ENCODE assay signal across 9 cellular contexts in the genomic region with DNA sequence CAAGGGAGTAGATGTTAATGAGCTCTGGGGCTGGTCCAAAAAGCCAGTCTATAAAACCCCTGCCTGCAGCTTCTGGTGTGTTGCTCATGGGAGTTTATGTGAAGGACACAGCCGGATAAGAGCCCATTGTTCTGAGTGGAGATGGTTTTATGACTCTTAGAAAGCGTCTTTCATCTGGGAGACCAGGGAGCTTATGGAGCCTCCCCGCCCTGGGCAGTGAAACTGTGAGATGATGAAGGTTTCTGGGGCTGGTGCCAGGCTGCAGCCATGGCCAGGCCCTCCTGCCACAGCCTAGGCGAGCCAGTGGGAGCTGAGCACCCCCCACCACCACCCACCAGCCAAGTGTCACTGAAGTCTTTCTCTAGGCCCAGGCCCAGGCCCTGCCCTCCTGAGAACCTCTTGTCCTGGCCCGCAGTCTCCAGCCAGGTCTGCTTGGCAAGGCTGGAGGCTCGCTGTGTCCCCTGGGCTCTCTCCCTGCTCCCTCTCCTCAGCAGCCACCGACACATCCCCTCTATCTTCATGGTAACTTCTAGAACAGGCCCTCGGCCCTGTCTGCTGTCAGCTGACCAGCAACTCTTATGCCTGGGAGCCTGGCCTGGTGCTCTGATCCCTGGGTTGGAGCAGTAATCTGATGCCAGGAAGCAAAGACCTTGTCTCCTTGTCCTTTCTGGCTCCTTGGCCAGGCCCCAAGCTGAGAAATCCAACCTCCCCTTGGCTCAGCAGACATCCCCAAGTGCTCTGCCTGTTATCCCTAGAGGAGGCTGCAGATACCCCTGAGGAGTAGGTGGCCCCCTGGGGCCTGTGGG. TPM values are rescaled to one million over a fixed set of nuclear protein-coding genes. Genes with fewer than 3 reads are reported as not detected.
A peak's percentile ranks its signal among the peaks of the same experiment; 100 is the strongest.
DNase-seq lines count a peak whose midpoint lies in the region; ATAC-seq and TF ChIP-seq lines count a peak whose summit lies in the region.
"Had no signal": no experiment of that assay in that cellular context is flagged by ENCODE, and none has a peak within 500 bp of the region (broad histone marks: within the 10 kb centered on the region; RNA-seq: fewer than 3 reads in every experiment).

No MANE protein-coding gene starts in this region.

- peaks cover 3% of the 10 kb centered on the region for H3K9me3 Mint-ChIP-seq in glutamatergic neuron (ENCODE audit: unreplicated experiment)
- H3K9me3 Mint-ChIP-seq: activated T-helper 2 cell treated with anti-CD3 and anti-CD28 coated beads, Interferon-gamma antibody, Interleukin-2, Interleukin-4, amounts not matched to agents 10 μg/mL and 5 μg/mL and 100 μg/mL, durations not matched to agents 14 hours and 24 hours and 36 hours had no signal

- no peak for ATAC-seq in lung (ENCODE audit: insufficient read depth, low FRiP score)
- no peak for ATAC-seq in stimulated activated naive CD8-positive, alpha-beta T cell treated with anti-CD3 and anti-CD28 coated beads, Interleukin-15, Interleukin-2, amounts not matched to agents 100 U/mL and 50 U/mL, for 24 hours
- no peak for ATAC-seq in HG03159 (IDR thresholded peaks at IDR 0.05; ENCODE audit: unreplicated experiment)

- no peak overlapping the region for H3K4me3 ChIP-seq in colonic mucosa
- H3K4me3 ChIP-seq in lung: no peak overlapping the region
- no peak overlapping the region for H3K4me3 ChIP-seq in suprapubic skin

- H3K4me1 ChIP-seq in colonic mucosa (peaks cover 18% of the 10 kb centered on the region), lung (ENCODE audit: control insufficient read depth in 2 of 2, insufficient read depth in 2 of 2, low read length in 2 of 2) (peaks cover 0 to 2% of the 10 kb centered on the region in 2 donors), suprapubic skin (peaks cover 47% of the 10 kb centered on the region)

- no peak overlapping the region for H3K27ac Mint-ChIP-seq in glutamatergic neuron (ENCODE audit: unreplicated experiment)
- H3K27ac Mint-ChIP-seq: activated T-helper 2 cell treated with anti-CD3 and anti-CD28 coated beads, Interferon-gamma antibody, Interleukin-2, Interleukin-4, amounts not matched to agents 10 μg/mL and 5 μg/mL and 100 μg/mL, durations not matched to agents 14 hours and 24 hours and 36 hours had no signal

- H3K4me1 Mint-ChIP-seq in glutamatergic neuron (ENCODE audit: low read depth, unreplicated experiment): peaks cover 4% of the 10 kb centered on the region

- no peak overlapping the region for H3K4me3 Mint-ChIP-seq in glutamatergic neuron (ENCODE audit: unreplicated experiment)

- 61 to 81% methylated on average over 7 to 8 of the region's 8 CpGs for WGBS in lung, 2 donors
- WGBS in suprapubic skin: 48% methylated on average over 6 of the region's 8 CpGs

- H3K9me3 ChIP-seq in colonic mucosa (no peaks in the 10 kb centered on the region), lung (ENCODE audit: control insufficient read depth in 2 of 2, insufficient read depth in 1 of 2, low read length in 1 of 2) (no peaks in the 10 kb centered on the region), suprapubic skin (no peaks in the 10 kb centered on the region)

- no peak for TF ChIP-seq EP300 in suprapubic skin (IDR thresholded peaks at IDR 0.05)

- H3K27ac ChIP-seq in colonic mucosa (peak overlapping the region; percentile 86), lung (ENCODE audit: low read depth in 1 of 2, low read length in 1 of 2) (peak overlapping the region; percentile 37 to 74), suprapubic skin (peak overlapping the region; percentile 71)

- TF ChIP-seq CTCF in colonic mucosa (IDR thresholded peaks at IDR 0.05) (no peak), lung (IDR thresholded peaks at IDR 0.05; ENCODE audit: control extremely low read depth, extremely low read depth) (no peak), suprapubic skin (IDR thresholded peaks at IDR 0.05) (no peak), glutamatergic neuron (IDR thresholded peaks at IDR 0.05; ENCODE audit: partially characterized antibody, unreplicated experiment) (no peak)

- peak overlapping the region in 1 of 2 donors; percentile 62 for H3K9ac ChIP-seq in colonic mucosa (ENCODE audit: low read depth in 2 of 2, low read length in 2 of 2)

- H3K36me3 ChIP-seq in colonic mucosa: no peaks in the 10 kb centered on the region
- H3K36me3 ChIP-seq in lung (ENCODE audit: control insufficient read depth in 2 of 2, insufficient read depth in 2 of 2, low read length in 2 of 2): no peaks in the 10 kb centered on the region
- no peaks in the 10 kb centered on the region for H3K36me3 ChIP-seq in suprapubic skin

- H3K27me3 Mint-ChIP-seq in glutamatergic neuron (ENCODE audit: unreplicated experiment): peaks cover 6% of the 10 kb centered on the region

- H3K27me3 ChIP-seq in colonic mucosa: no peaks in the 10 kb centered on the region
- no peaks in the 10 kb centered on the region for H3K27me3 ChIP-seq in lung (ENCODE audit: control insufficient read depth, insufficient read depth)
- no peaks in the 10 kb centered on the region for H3K27me3 ChIP-seq in suprapubic skin

- no peaks in the 10 kb centered on the region for H3K36me3 Mint-ChIP-seq in glutamatergic neuron (ENCODE audit: unreplicated experiment)

- TF ChIP-seq POLR2A in suprapubic skin (IDR thresholded peaks at IDR 0.05): no peak

- DNase-seq in M059J (ENCODE audit: low read depth) (peak; percentile 81), colonic mucosa (peak; percentile 90), lung (ENCODE audit: low spot score) (no peak), suprapubic skin (ENCODE audit: low spot score in 2 of 2) (peak in 1 of 2 donors; percentile 83), activated T-cell treated with anti-CD3 and anti-CD28 coated beads for 4 hours (no peak), glutamatergic neuron (no peak)
- no peak for DNase-seq in stimulated activated naive CD8-positive, alpha-beta T cell treated with anti-CD3 and anti-CD28 coated beads, Interleukin-15, Interleukin-2, amounts not matched to agents 100 U/mL and 50 U/mL, for 24 hours

- intact Hi-C loops in colonic mucosa (cut with DNase I): no loop called here

RNA-seq across cellular contexts. Expression of a gene that starts 7.6 kb away (rescaled TPM):
- total RNA-seq in M059J (2014; rRNA removed; shearing (Covaris generic)): 4.4 and 6.8 TPM in 2 replicates
- total RNA-seq in colonic mucosa: 100 to 1,000 TPM in 1 of 2 donors, 10 to 100 TPM in 1; 77.5 to 133 TPM
- 10 to 100 TPM; 15.0 to 43.4 TPM for total RNA-seq in lung
- polyA plus RNA-seq in lung: 10 to 100 TPM; 23.8 to 24.9 TPM
- 100 to 1,000 TPM in 1 of 4 donors, 10 to 100 TPM in 3; 65.0 to 136 (median 94.1) TPM for total RNA-seq in suprapubic skin
- 89.8 TPM for total RNA-seq in glutamatergic neuron (ENCODE audit: unreplicated experiment)

Comparison
In these comparisons a context has a peak if more than half of its experiments do, and no peak if none do; other contexts are left out.
1. DNase-seq: peak in M059J (single experiment) and colonic mucosa (single experiment); none in lung (single experiment), stimulated activated naive CD8-positive, alpha-beta T cell treated with anti-CD3 and anti-CD28 coated beads, Interleukin-15, Interleukin-2, amounts not matched to agents 100 U/mL and 50 U/mL, for 24 hours (single experiment), activated T-cell treated with anti-CD3 and anti-CD28 coated beads for 4 hours (single experiment) and glutamatergic neuron (single experiment).
2. Peak in every context shown above with its lines, with median percentiles within 50 percentile points of each other: H3K27ac ChIP-seq.